13 cellular contexts compared by ENCODE assay signal in genomic region chr7:150567168-150567567, GRCh38. TPM values are rescaled to one million over a fixed set of nuclear protein-coding genes. Genes with fewer than 3 reads are reported as not detected.
DNase-seq lines count a peak whose midpoint lies in the region; ATAC-seq, FAIRE-seq and TF ChIP-seq lines count a peak whose summit lies in the region.
"Had no signal": no experiment of that assay in that cellular context is flagged by ENCODE, and none has a peak within 500 bp of the region (broad histone marks: within the 10 kb centered on the region; RNA-seq: fewer than 3 reads in every experiment).

GIMAP4 (plus strand) TSS chr7:150567390; CDS start chr7:150569902, 2,512 bp downstream.

- H3K27me3 ChIP-seq in right atrium auricular region, result no peaks in the 10 kb centered on the region

- H3K36me3 Mint-ChIP-seq in activated T-helper 2 cell treated with anti-CD3 and anti-CD28 coated beads, Interferon-gamma antibody, Interleukin-2, Interleukin-4, amounts not matched to agents 10 μg/mL and 5 μg/mL and 100 μg/mL, durations not matched to agents 14 hours and 24 hours and 36 hours (ENCODE audit: low read depth), result peaks cover 38% of the 10 kb centered on the region

- H3K36me3 ChIP-seq in right atrium auricular region, result peaks cover 21% of the 10 kb centered on the region

- peaks cover 0 to 8% of the 10 kb centered on the region in 2 donors for H3K4me1 ChIP-seq in right atrium auricular region

- intact Hi-C loops in activated T-helper 2 cell treated with anti-CD3 and anti-CD28 coated beads, Interferon-gamma antibody, Interleukin-2, Interleukin-4, amounts not matched to agents 10 μg/mL and 5 μg/mL and 100 μg/mL, durations not matched to agents 14 hours and 24 hours and 36 hours (cut with micrococcal nuclease), result loop anchor here (2.0 to 10.0 kb wide), 3 partner anchors 48 to 102 kb away; partner anchors contain the start of gene GIMAP6
- intact Hi-C loops in posterior cingulate gyrus (cut with DNase I), result loop anchor here (10.0 kb wide), 1 partner anchor 112 kb away; the partner anchor contains the start of gene GIMAP8

- no peaks in the 10 kb centered on the region for H3K27me3 Mint-ChIP-seq in activated T-helper 2 cell treated with anti-CD3 and anti-CD28 coated beads, Interferon-gamma antibody, Interleukin-2, Interleukin-4, amounts not matched to agents 10 μg/mL and 5 μg/mL and 100 μg/mL, durations not matched to agents 14 hours and 24 hours and 36 hours (ENCODE audit: low read depth)

- peak within 1 kb of the TSS; percentile 89 for H3K4me3 Mint-ChIP-seq in activated T-helper 2 cell treated with anti-CD3 and anti-CD28 coated beads, Interferon-gamma antibody, Interleukin-2, Interleukin-4, amounts not matched to agents 10 μg/mL and 5 μg/mL and 100 μg/mL, durations not matched to agents 14 hours and 24 hours and 36 hours (ENCODE audit: low read depth)

- no peak for TF ChIP-seq CTCF in right atrium auricular region (IDR thresholded peaks at IDR 0.05)

- H3K27ac ChIP-seq in right atrium auricular region (peak within 1 kb of the TSS; percentile 70 to 73), skin epidermis (peak within 1 kb of the TSS; percentile 48 to 96 (median 79))

- H3K4me3 ChIP-seq in right atrium auricular region (peak within 1 kb of the TSS; percentile 47 to 51), skin epidermis (peak within 1 kb of the TSS; percentile 22 to 59 (median 34))

- FAIRE-seq in GM18507 (lab: Jason Lieb, UNC), result peak; percentile 53
- FAIRE-seq: bronchial epithelial cell, keratinocyte had no signal

- H3K27ac Mint-ChIP-seq in activated T-helper 2 cell treated with anti-CD3 and anti-CD28 coated beads, Interferon-gamma antibody, Interleukin-2, Interleukin-4, amounts not matched to agents 10 μg/mL and 5 μg/mL and 100 μg/mL, durations not matched to agents 14 hours and 24 hours and 36 hours, result peak within 1 kb of the TSS; percentile 97

- H3K9me3 Mint-ChIP-seq in activated T-helper 2 cell treated with anti-CD3 and anti-CD28 coated beads, Interferon-gamma antibody, Interleukin-2, Interleukin-4, amounts not matched to agents 10 μg/mL and 5 μg/mL and 100 μg/mL, durations not matched to agents 14 hours and 24 hours and 36 hours, result peaks cover 6% of the 10 kb centered on the region

- no peaks in the 10 kb centered on the region for H3K9me3 ChIP-seq in right atrium auricular region

- H3K4me1 Mint-ChIP-seq in activated T-helper 2 cell treated with anti-CD3 and anti-CD28 coated beads, Interferon-gamma antibody, Interleukin-2, Interleukin-4, amounts not matched to agents 10 μg/mL and 5 μg/mL and 100 μg/mL, durations not matched to agents 14 hours and 24 hours and 36 hours (ENCODE audit: low read depth), result peaks cover 52% of the 10 kb centered on the region

- DNase-seq in GM18507 (ENCODE audit: extremely low spot score, insufficient read length, low read depth), result no peak
- DNase-seq in activated T-helper 2 cell treated with anti-CD3 and anti-CD28 coated beads, Interferon-gamma antibody, Interleukin-2, Interleukin-4, amounts not matched to agents 10 μg/mL and 5 μg/mL and 100 μg/mL, durations not matched to agents 14 hours and 24 hours and 36 hours (ENCODE audit: low spot score), result no peak
- no peak for DNase-seq in right atrium auricular region (ENCODE audit: low spot score)
- DNase-seq in NCI-H510A (lab: John Stamatoyannopoulos, UW), result no peak
- no peak for DNase-seq in posterior cingulate gyrus
- DNase-seq in activated CD4-positive, alpha-beta T cell treated with anti-CD3 and anti-CD28 coated beads, Interleukin-2, amount 50 U/mL, for 1 hour, result no peak
- DNase-seq: GF-D8; NCI-H446 treated with DMSO at 0.1 percent for 48 hours; stimulated activated CD4-positive, alpha-beta T cell treated with anti-CD3 and anti-CD28 coated beads, Interleukin-4, amount 100 ng/mL, for 1 hour had no signal

- no peak for ATAC-seq in GM21515 (IDR thresholded peaks at IDR 0.05; ENCODE audit: unreplicated experiment)

RNA-seq across cellular contexts. Expression of gene GIMAP4, which starts in this region (rescaled TPM):
- total RNA-seq in activated T-helper 2 cell treated with anti-CD3 and anti-CD28 coated beads, Interferon-gamma antibody, Interleukin-2, Interleukin-4, amounts not matched to agents 10 μg/mL and 5 μg/mL and 100 μg/mL, durations not matched to agents 14 hours and 24 hours and 36 hours, result 36.7 and 39.1 TPM in 2 replicates
- 10 to 100 TPM; 22.3 to 23.5 TPM for total RNA-seq in right atrium auricular region
- total RNA-seq: bronchial epithelial cell had no signal
